ENCODE assay signal across 22 cellular contexts in the genomic region with DNA sequence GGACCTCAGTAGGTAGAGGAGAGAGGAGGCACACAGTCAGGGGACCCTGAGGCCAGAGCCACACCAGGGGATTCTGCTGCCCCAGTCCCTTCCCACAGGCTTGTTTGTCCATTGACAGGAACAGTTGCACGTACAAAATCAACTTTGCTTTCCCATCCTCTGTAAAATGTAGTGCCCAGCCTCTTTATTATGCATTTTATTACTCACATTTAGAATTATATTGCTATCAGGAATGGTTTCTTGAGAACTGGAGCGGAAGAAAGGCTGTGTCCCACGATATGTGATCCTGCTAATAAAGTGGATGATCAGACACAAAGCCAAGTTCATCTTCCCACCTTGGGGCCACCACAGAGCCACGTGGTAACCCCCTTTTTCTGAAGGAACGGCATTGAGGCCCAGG.
DNase-seq lines count a peak whose midpoint lies in the region; ATAC-seq and TF ChIP-seq lines count a peak whose summit lies in the region.
"Had no signal": no experiment of that assay in that cellular context is flagged by ENCODE, and none has a peak within 500 bp of the region (broad histone marks: within the 10 kb centered on the region; RNA-seq: fewer than 3 reads in every experiment).

No MANE protein-coding gene starts in this region.

- no peaks in the 10 kb centered on the region for H3K36me3 Mint-ChIP-seq in stimulated activated effector memory CD8-positive, alpha-beta T cell treated with anti-CD3 and anti-CD28 coated beads, Interleukin-12 subunit alpha, Interleukin-12 subunit beta, amount 100 ng/mL, for 72 hours

- H3K27ac ChIP-seq in VCaP (peak overlapping the region; percentile 20; the same call in 1 of the 2 replicates), esophagus squamous epithelium (peak overlapping the region; percentile 3 to 97 (median 42)), parathyroid adenoma (peak overlapping the region; percentile 38), tibial artery (peak overlapping the region; percentile 46 to 63)
- H3K27ac ChIP-seq: SK-N-MC, thyroid gland had no signal

- H3K9me3 Mint-ChIP-seq in stimulated activated effector memory CD8-positive, alpha-beta T cell treated with anti-CD3 and anti-CD28 coated beads, Interleukin-12 subunit alpha, Interleukin-12 subunit beta, amount 100 ng/mL, for 72 hours, result no peaks in the 10 kb centered on the region
- H3K9me3 Mint-ChIP-seq: activated T-cell treated with anti-CD3 and anti-CD28 coated beads, Interleukin-2, amount 50 U/mL, for 24 hours; H9; T-helper 1 cell treated with Interleukin-12 subunit alpha and Interleukin-12 subunit beta and Interleukin-4 antibody, amounts not matched to agents 30 μg/mL and 1 μg/mL, for 36 hours had no signal

- H3K79me2 ChIP-seq in parathyroid adenoma, result peaks cover 14% of the 10 kb centered on the region

- H3K27ac Mint-ChIP-seq in stimulated activated effector memory CD8-positive, alpha-beta T cell treated with anti-CD3 and anti-CD28 coated beads, Interleukin-12 subunit alpha, Interleukin-12 subunit beta, amount 100 ng/mL, for 72 hours, result no peak overlapping the region
- H3K27ac Mint-ChIP-seq: activated CD4-positive, alpha-beta T cell treated with anti-CD3 and anti-CD28 coated beads for 36 hours; activated T-cell treated with anti-CD3 and anti-CD28 coated beads, Interleukin-2, amount 50 U/mL, for 24 hours; H9; T-helper 1 cell treated with Interleukin-12 subunit alpha and Interleukin-12 subunit beta and Interleukin-4 antibody, amounts not matched to agents 30 μg/mL and 1 μg/mL, for 36 hours had no signal

- DNase-seq in esophagus squamous epithelium (lab: John Stamatoyannopoulos, UW) (no peak), tibial artery (no peak), islet precursor cell (no peak)
- DNase-seq in stimulated activated effector memory CD8-positive, alpha-beta T cell treated with anti-CD3 and anti-CD28 coated beads, Interleukin-12 subunit alpha, Interleukin-12 subunit beta, amount 100 ng/mL, for 72 hours (ENCODE audit: low spot score in 2 of 2), result no peak
- DNase-seq in stimulated activated naive CD8-positive, alpha-beta T cell treated with anti-CD3 and anti-CD28 coated beads, Interleukin-15, Interleukin-2, amounts not matched to agents 100 U/mL and 50 U/mL, for 24 hours, result no peak
- DNase-seq: activated CD4-positive, alpha-beta T cell treated with anti-CD3 and anti-CD28 coated beads for 36 hours; activated T-cell treated with anti-CD3 and anti-CD28 coated beads, Interleukin-2, amount 50 U/mL, for 24 hours; H9; Karpas-422; left ventricle myocardium superior; MV-4-11; NCI-H146; NCI-H2171 treated with DMSO at 0.1 percent for 48 hours; NCI-H69; nephron progenitor cell; posterior cingulate gyrus; thyroid gland had no signal

- H3K9me3 ChIP-seq in esophagus squamous epithelium (no peaks in the 10 kb centered on the region), parathyroid adenoma (ENCODE audit: control insufficient read depth, low read length) (no peaks in the 10 kb centered on the region), tibial artery (no peaks in the 10 kb centered on the region)
- H3K9me3 ChIP-seq: thyroid gland had no signal

- peaks cover 25 to 99% (median 70%) of the 10 kb centered on the region in 3 donors for H3K4me1 ChIP-seq in esophagus squamous epithelium
- H3K4me1 ChIP-seq in parathyroid adenoma, result peaks cover 10% of the 10 kb centered on the region
- peaks cover 0 to 93% (median 61%) of the 10 kb centered on the region in 4 donors for H3K4me1 ChIP-seq in tibial artery

- TF ChIP-seq CTCF in VCaP (conservative IDR thresholded peaks at IDR 0.05) (no peak), esophagus squamous epithelium (IDR thresholded peaks at IDR 0.05) (no peak), parathyroid adenoma (IDR thresholded peaks at IDR 0.05) (no peak), tibial artery (IDR thresholded peaks at IDR 0.05) (no peak)

- H3K4me3 ChIP-seq in esophagus squamous epithelium (no peak overlapping the region), parathyroid adenoma (ENCODE audit: low read depth, low read length) (no peak overlapping the region), tibial artery (no peak overlapping the region)
- H3K4me3 ChIP-seq: SK-N-MC, thyroid gland had no signal

- H3K27me3 ChIP-seq in esophagus squamous epithelium (no peaks in the 10 kb centered on the region), parathyroid adenoma (ENCODE audit: control insufficient read depth, insufficient read depth, low read length) (no peaks in the 10 kb centered on the region), tibial artery (no peaks in the 10 kb centered on the region)
- H3K27me3 ChIP-seq: thyroid gland had no signal

- TF ChIP-seq POLR2A in esophagus squamous epithelium (IDR thresholded peaks at IDR 0.05), result no peak

- intact Hi-C loops in esophagus squamous epithelium (cut with DNase I), result no loop called here
- intact Hi-C loops in tibial artery (cut with DNase I; ENCODE audit: low total_unique reads), result no loop called here

- H3K4me2 ChIP-seq in parathyroid adenoma (ENCODE audit: low read length), result peak overlapping the region; percentile 49

- no peaks in the 10 kb centered on the region for H3K4me1 Mint-ChIP-seq in stimulated activated effector memory CD8-positive, alpha-beta T cell treated with anti-CD3 and anti-CD28 coated beads, Interleukin-12 subunit alpha, Interleukin-12 subunit beta, amount 100 ng/mL, for 72 hours
- H3K4me1 Mint-ChIP-seq: activated CD4-positive, alpha-beta T cell treated with anti-CD3 and anti-CD28 coated beads for 36 hours had no signal

- no peak for ATAC-seq in HG02623 (IDR thresholded peaks at IDR 0.05; ENCODE audit: unreplicated experiment)
- no peak for ATAC-seq in stimulated activated effector memory CD8-positive, alpha-beta T cell treated with anti-CD3 and anti-CD28 coated beads, Interleukin-12 subunit alpha, Interleukin-12 subunit beta, amount 100 ng/mL, for 72 hours
- no peak for ATAC-seq in stimulated activated naive CD8-positive, alpha-beta T cell treated with anti-CD3 and anti-CD28 coated beads, Interleukin-15, Interleukin-2, amounts not matched to agents 100 U/mL and 50 U/mL, for 24 hours
- ATAC-seq: activated CD4-positive, alpha-beta T cell treated with anti-CD3 and anti-CD28 coated beads for 36 hours; left ventricle myocardium superior had no signal

- H3K4me3 Mint-ChIP-seq in stimulated activated effector memory CD8-positive, alpha-beta T cell treated with anti-CD3 and anti-CD28 coated beads, Interleukin-12 subunit alpha, Interleukin-12 subunit beta, amount 100 ng/mL, for 72 hours, result no peak overlapping the region
- H3K4me3 Mint-ChIP-seq: activated CD4-positive, alpha-beta T cell treated with anti-CD3 and anti-CD28 coated beads for 36 hours; activated T-cell treated with anti-CD3 and anti-CD28 coated beads, Interleukin-2, amount 50 U/mL, for 24 hours; H9; nephron progenitor cell; T-helper 1 cell treated with Interleukin-12 subunit alpha and Interleukin-12 subunit beta and Interleukin-4 antibody, amounts not matched to agents 30 μg/mL and 1 μg/mL, for 36 hours had no signal

- 63 to 74% methylated on average over 5 of the region's 5 CpGs for WGBS in esophagus squamous epithelium, 2 donors

- no peak overlapping the region for H3K9ac ChIP-seq in parathyroid adenoma

- H3K36me3 ChIP-seq in esophagus squamous epithelium (peaks cover 0 to 49% (median 4%) of the 10 kb centered on the region in 3 donors), parathyroid adenoma (ENCODE audit: control insufficient read depth, insufficient read depth, low read length) (no peaks in the 10 kb centered on the region), tibial artery (peaks cover 0 to 27% (median 11%) of the 10 kb centered on the region in 3 donors)
- H3K36me3 ChIP-seq: thyroid gland had no signal

- H2AFZ ChIP-seq in parathyroid adenoma, result no peak overlapping the region
